8 cellular contexts compared by ENCODE assay signal in genomic region chr1:59013276-59013927, GRCh38.
DNase-seq lines count a peak whose midpoint lies in the region; ATAC-seq and TF ChIP-seq lines count a peak whose summit lies in the region.

No MANE protein-coding gene starts in this region.

- ATAC-seq in stimulated activated naive CD8-positive, alpha-beta T cell treated with anti-CD3 and anti-CD28 coated beads, Interleukin-15, Interleukin-2, amounts not matched to agents 100 U/mL and 50 U/mL, for 24 hours, result no peak
- ATAC-seq in stimulated activated naive CD8-positive, alpha-beta T cell treated with anti-CD3 and anti-CD28 coated beads, Interleukin-15, amount 100 ng/mL, for 72 hours, result no peak
- peak; percentile 56 for ATAC-seq in HG03378 (IDR thresholded peaks at IDR 0.05; ENCODE audit: unreplicated experiment)

- TF ChIP-seq CTCF in WERI-Rb-1 (IDR thresholded peaks at IDR 0.05; ENCODE audit: low read depth, low read length) (no peak), progenitor cell of endocrine pancreas (IDR thresholded peaks at IDR 0.05; ENCODE audit: unreplicated experiment) (no peak)

- H3K27ac ChIP-seq in cingulate gyrus (ENCODE audit: low read depth, low read length), result peak overlapping the region; percentile 55
- H3K27ac ChIP-seq in WERI-Rb-1, result no peak overlapping the region

- H3K36me3 ChIP-seq in WERI-Rb-1, result no peaks in the 10 kb centered on the region

- peak; percentile 27 for DNase-seq in stimulated activated naive CD8-positive, alpha-beta T cell treated with anti-CD3 and anti-CD28 coated beads, Interleukin-15, Interleukin-2, amounts not matched to agents 100 U/mL and 50 U/mL, for 24 hours
- no peak for DNase-seq in stimulated activated naive CD8-positive, alpha-beta T cell treated with anti-CD3 and anti-CD28 coated beads, Interleukin-15, amount 100 ng/mL, for 72 hours
- DNase-seq in lung microvascular endothelial cell (ENCODE audit: low read depth in 2 of 2), result peak; percentile 72 to 75
- DNase-seq in WERI-Rb-1, result no peak
- no peak for DNase-seq in NCI-H2029 treated with DMSO at 0.1 percent for 48 hours (lab: John Stamatoyannopoulos, UW)
- no peak for DNase-seq in progenitor cell of endocrine pancreas (ENCODE audit: low spot score, unreplicated experiment)

- no peak overlapping the region for H3K4me3 ChIP-seq in WERI-Rb-1 (ENCODE audit: low read depth, low read length)

- no peak overlapping the region for H3K27ac Mint-ChIP-seq in stimulated activated naive CD8-positive, alpha-beta T cell treated with anti-CD3 and anti-CD28 coated beads, Interleukin-15, amount 100 ng/mL, for 72 hours
- H3K27ac Mint-ChIP-seq in progenitor cell of endocrine pancreas, result no peak overlapping the region

- no peaks in the 10 kb centered on the region for H3K27me3 Mint-ChIP-seq in stimulated activated naive CD8-positive, alpha-beta T cell treated with anti-CD3 and anti-CD28 coated beads, Interleukin-15, amount 100 ng/mL, for 72 hours
- peaks cover 42% of the 10 kb centered on the region for H3K27me3 Mint-ChIP-seq in progenitor cell of endocrine pancreas

- peaks cover 21% of the 10 kb centered on the region for H3K4me1 Mint-ChIP-seq in stimulated activated naive CD8-positive, alpha-beta T cell treated with anti-CD3 and anti-CD28 coated beads, Interleukin-15, amount 100 ng/mL, for 72 hours
- peaks cover 3% of the 10 kb centered on the region for H3K4me1 Mint-ChIP-seq in progenitor cell of endocrine pancreas (ENCODE audit: low read depth)

- H3K27me3 ChIP-seq in WERI-Rb-1 (ENCODE audit: insufficient read depth, low read depth, severe bottlenecking), result no peaks in the 10 kb centered on the region

- no peaks in the 10 kb centered on the region for H3K9me3 ChIP-seq in WERI-Rb-1 (ENCODE audit: severe bottlenecking)

- H3K9me3 Mint-ChIP-seq in stimulated activated naive CD8-positive, alpha-beta T cell treated with anti-CD3 and anti-CD28 coated beads, Interleukin-15, amount 100 ng/mL, for 72 hours, result peaks cover 2 to 6% of the 10 kb centered on the region in 2 donors
- H3K9me3 Mint-ChIP-seq in progenitor cell of endocrine pancreas (ENCODE audit: low read depth), result peaks cover 2% of the 10 kb centered on the region

- no peaks in the 10 kb centered on the region for H3K36me3 Mint-ChIP-seq in progenitor cell of endocrine pancreas (ENCODE audit: insufficient read depth)

- H3K4me3 Mint-ChIP-seq in stimulated activated naive CD8-positive, alpha-beta T cell treated with anti-CD3 and anti-CD28 coated beads, Interleukin-15, amount 100 ng/mL, for 72 hours, result peak overlapping the region in 1 of 2 donors; percentile 4
- H3K4me3 Mint-ChIP-seq in progenitor cell of endocrine pancreas (ENCODE audit: low read depth), result no peak overlapping the region

Comparison
In these comparisons a context has a peak if more than half of its experiments do, and no peak if none do; other contexts are left out.
1. DNase-seq: peak in stimulated activated naive CD8-positive, alpha-beta T cell treated with anti-CD3 and anti-CD28 coated beads, Interleukin-15, Interleukin-2, amounts not matched to agents 100 U/mL and 50 U/mL, for 24 hours (single experiment) and lung microvascular endothelial cell (2 of 2); none in stimulated activated naive CD8-positive, alpha-beta T cell treated with anti-CD3 and anti-CD28 coated beads, Interleukin-15, amount 100 ng/mL, for 72 hours (0 of 2), WERI-Rb-1 (single experiment), NCI-H2029 treated with DMSO at 0.1 percent for 48 hours (single experiment) and progenitor cell of endocrine pancreas (single experiment).